8 cellular contexts compared by ENCODE assay signal in genomic region chr5:157994906-157995519, GRCh38.
DNase-seq lines count a peak whose midpoint lies in the region; ATAC-seq and TF ChIP-seq lines count a peak whose summit lies in the region.

No MANE protein-coding gene starts in this region.

- peak; percentile 6 to 60 for DNase-seq in NCI-H524 (lab: John Stamatoyannopoulos, UW)
- no peak for DNase-seq in NCI-H524 treated with DMSO at 0.1 percent for 48 hours (lab: John Stamatoyannopoulos, UW)
- peak; percentile 60 for DNase-seq in NCI-H2227 (lab: John Stamatoyannopoulos, UW; ENCODE audit: unreplicated experiment)
- peak; percentile 64 for DNase-seq in activated CD4-positive, alpha-beta T cell treated with anti-CD3 and anti-CD28 coated beads for 48 hours
- peak; percentile 79 for DNase-seq in dermis blood vessel endothelial cell
- DNase-seq in lower leg skin (ENCODE audit: low spot score in 2 of 2), result peak; percentile 59 to 89
- DNase-seq in stimulated activated CD4-positive, alpha-beta T cell treated with anti-CD3 and anti-CD28 coated beads, TNF-alpha, amount 100 ng/mL, for 48 hours (ENCODE audit: low read depth in 3 of 3), result peak; percentile 16 to 29 (median 23)

- intact Hi-C loops in lower leg skin (cut with DNase I; ENCODE audit: low total_unique reads), result no loop called here

- WGBS in lower leg skin, 2 donors, result 17 to 22% methylated on average over 8 of the region's 8 CpGs

- no peak overlapping the region for H3K4me3 ChIP-seq in lower leg skin (ENCODE audit: low read depth, poor library complexity, severe bottlenecking)

- TF ChIP-seq POLR2A in lower leg skin (IDR thresholded peaks at IDR 0.05), result no peak

- peak in 1 of 3 donors; percentile 23 for TF ChIP-seq CTCF in lower leg skin (IDR thresholded peaks at IDR 0.05)

- ATAC-seq in HG02852 (IDR thresholded peaks at IDR 0.05; ENCODE audit: unreplicated experiment), result peak; percentile 76
